ENCODE assay signal across 2 cellular contexts in the genomic region with DNA sequence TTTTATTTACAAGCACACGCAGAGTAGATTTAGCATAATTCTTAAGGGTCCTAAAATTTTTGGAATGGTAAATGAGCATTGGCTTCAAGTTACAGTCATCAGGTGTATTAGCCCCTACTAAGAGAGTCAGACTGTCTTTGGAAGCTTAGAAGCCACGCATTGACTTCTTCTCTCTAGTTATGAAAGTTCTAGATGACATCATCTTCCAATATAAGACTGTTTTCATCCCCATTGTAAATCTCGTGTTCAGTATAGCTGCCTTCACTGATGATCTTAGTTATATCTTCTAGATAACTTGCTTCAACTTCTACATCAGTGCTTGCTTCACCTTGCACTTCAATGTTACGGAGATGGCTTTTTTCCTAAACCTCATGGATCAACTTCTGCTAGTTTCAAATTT.
TF ChIP-seq lines count a peak whose summit lies in the region.

No MANE protein-coding gene starts in this region.

TF ChIP-seq in GM23338, 12 proteins besides CTCF, POLR2A, EP300 and RAD21 (continues in another document):
- TF ChIP-seq, protein P1, sequence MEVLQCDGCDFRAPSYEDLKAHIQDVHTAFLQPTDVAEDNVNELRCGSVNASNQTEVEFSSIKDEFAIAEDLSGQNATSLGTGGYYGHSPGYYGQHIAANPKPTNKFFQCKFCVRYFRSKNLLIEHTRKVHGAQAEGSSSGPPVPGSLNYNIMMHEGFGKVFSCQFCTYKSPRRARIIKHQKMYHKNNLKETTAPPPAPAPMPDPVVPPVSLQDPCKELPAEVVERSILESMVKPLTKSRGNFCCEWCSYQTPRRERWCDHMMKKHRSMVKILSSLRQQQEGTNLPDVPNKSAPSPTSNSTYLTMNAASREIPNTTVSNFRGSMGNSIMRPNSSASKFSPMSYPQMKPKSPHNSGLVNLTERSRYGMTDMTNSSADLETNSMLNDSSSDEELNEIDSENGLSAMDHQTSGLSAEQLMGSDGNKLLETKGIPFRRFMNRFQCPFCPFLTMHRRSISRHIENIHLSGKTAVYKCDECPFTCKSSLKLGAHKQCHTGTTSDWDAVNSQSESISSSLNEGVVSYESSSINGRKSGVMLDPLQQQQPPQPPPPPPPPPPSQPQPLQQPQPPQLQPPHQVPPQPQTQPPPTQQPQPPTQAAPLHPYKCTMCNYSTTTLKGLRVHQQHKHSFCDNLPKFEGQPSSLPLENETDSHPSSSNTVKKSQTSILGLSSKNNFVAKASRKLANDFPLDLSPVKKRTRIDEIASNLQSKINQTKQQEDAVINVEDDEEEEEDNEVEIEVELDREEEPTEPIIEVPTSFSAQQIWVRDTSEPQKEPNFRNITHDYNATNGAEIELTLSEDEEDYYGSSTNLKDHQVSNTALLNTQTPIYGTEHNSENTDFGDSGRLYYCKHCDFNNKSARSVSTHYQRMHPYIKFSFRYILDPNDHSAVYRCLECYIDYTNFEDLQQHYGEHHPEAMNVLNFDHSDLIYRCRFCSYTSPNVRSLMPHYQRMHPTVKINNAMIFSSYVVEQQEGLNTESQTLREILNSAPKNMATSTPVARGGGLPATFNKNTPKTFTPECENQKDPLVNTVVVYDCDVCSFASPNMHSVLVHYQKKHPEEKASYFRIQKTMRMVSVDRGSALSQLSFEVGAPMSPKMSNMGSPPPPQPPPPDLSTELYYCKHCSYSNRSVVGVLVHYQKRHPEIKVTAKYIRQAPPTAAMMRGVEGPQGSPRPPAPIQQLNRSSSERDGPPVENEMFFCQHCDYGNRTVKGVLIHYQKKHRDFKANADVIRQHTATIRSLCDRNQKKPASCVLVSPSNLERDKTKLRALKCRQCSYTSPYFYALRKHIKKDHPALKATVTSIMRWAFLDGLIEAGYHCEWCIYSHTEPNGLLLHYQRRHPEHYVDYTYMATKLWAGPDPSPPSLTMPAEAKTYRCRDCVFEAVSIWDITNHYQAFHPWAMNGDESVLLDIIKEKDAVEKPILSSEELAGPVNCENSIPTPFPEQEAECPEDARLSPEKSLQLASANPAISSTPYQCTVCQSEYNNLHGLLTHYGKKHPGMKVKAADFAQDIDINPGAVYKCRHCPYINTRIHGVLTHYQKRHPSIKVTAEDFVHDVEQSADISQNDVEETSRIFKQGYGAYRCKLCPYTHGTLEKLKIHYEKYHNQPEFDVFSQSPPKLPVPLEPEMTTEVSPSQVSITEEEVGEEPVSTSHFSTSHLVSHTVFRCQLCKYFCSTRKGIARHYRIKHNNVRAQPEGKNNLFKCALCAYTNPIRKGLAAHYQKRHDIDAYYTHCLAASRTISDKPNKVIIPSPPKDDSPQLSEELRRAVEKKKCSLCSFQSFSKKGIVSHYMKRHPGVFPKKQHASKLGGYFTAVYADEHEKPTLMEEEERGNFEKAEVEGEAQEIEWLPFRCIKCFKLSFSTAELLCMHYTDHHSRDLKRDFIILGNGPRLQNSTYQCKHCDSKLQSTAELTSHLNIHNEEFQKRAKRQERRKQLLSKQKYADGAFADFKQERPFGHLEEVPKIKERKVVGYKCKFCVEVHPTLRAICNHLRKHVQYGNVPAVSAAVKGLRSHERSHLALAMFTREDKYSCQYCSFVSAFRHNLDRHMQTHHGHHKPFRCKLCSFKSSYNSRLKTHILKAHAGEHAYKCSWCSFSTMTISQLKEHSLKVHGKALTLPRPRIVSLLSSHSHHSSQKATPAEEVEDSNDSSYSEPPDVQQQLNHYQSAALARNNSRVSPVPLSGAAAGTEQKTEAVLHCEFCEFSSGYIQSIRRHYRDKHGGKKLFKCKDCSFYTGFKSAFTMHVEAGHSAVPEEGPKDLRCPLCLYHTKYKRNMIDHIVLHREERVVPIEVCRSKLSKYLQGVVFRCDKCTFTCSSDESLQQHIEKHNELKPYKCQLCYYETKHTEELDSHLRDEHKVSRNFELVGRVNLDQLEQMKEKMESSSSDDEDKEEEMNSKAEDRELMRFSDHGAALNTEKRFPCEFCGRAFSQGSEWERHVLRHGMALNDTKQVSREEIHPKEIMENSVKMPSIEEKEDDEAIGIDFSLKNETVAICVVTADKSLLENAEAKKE (CRISPR knock-in tag; IDR thresholded peaks at IDR 0.05) = no peak
- TF ChIP-seq EZH2 (IDR thresholded peaks at IDR 0.05; ENCODE audit: low read depth, unreplicated experiment) (no peak), POLR2AphosphoS5 (IDR thresholded peaks at IDR 0.05; ENCODE audit: low read depth) (no peak), ZNF331 (CRISPR knock-in tag; IDR thresholded peaks at IDR 0.05; ENCODE audit: low read depth) (no peak), JUNB (IDR thresholded peaks at IDR 0.05; ENCODE audit: unreplicated experiment) (no peak), REST (IDR thresholded peaks at IDR 0.05; ENCODE audit: unreplicated experiment) (no peak), EZH2phosphoT487 (IDR thresholded peaks at IDR 0.05; ENCODE audit: unreplicated experiment) (no peak), NANOG (IDR thresholded peaks at IDR 0.05; ENCODE audit: borderline replicate concordance) (no peak), CREB1 (CRISPR knock-in tag; IDR thresholded peaks at IDR 0.05; ENCODE audit: low read depth) (no peak)
- TF ChIP-seq, protein P2, sequence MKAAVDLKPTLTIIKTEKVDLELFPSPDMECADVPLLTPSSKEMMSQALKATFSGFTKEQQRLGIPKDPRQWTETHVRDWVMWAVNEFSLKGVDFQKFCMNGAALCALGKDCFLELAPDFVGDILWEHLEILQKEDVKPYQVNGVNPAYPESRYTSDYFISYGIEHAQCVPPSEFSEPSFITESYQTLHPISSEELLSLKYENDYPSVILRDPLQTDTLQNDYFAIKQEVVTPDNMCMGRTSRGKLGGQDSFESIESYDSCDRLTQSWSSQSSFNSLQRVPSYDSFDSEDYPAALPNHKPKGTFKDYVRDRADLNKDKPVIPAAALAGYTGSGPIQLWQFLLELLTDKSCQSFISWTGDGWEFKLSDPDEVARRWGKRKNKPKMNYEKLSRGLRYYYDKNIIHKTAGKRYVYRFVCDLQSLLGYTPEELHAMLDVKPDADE (IDR thresholded peaks at IDR 0.05) = no peak

TF ChIP-seq in GM12878, 131 proteins besides CTCF, POLR2A, EP300 and RAD21 (continued from another document):
- TF ChIP-seq E2F8 (IDR thresholded peaks at IDR 0.05; ENCODE audit: low read depth, partially characterized antibody) = no peak
- no peak for TF ChIP-seq JUNB (IDR thresholded peaks at IDR 0.05)
- no peak for TF ChIP-seq BRCA1 (IDR thresholded peaks at IDR 0.05; ENCODE audit: low read depth, low read length)
- no peak for TF ChIP-seq HDGF (IDR thresholded peaks at IDR 0.05)
- no peak for TF ChIP-seq SMAD1 (IDR thresholded peaks at IDR 0.05; ENCODE audit: low read depth, partially characterized antibody)
- TF ChIP-seq TARDBP (IDR thresholded peaks at IDR 0.05; ENCODE audit: borderline replicate concordance) = no peak
- no peak for TF ChIP-seq SUZ12 (IDR thresholded peaks at IDR 0.05; ENCODE audit: unreplicated experiment)
TF ChIP-seq in GM12878: peak in this region for 0.
